Comparison of ENCODE assay signal across 20 cellular contexts in genomic region chr20:50715694-50716093, GRCh38. TPM values are rescaled to one million over a fixed set of nuclear protein-coding genes. Genes with fewer than 3 reads are reported as not detected.
"Had no signal": no experiment of that assay in that cellular context is flagged by ENCODE, and none has a peak within 500 bp of the region (broad histone marks: within the 10 kb centered on the region; RNA-seq: fewer than 3 reads in every experiment).

No MANE protein-coding gene starts in this region.

- H3K9me3 ChIP-seq: body of pancreas, gastrocnemius medialis, suprapubic skin, transverse colon had no signal

- H3K4me1 ChIP-seq: suprapubic skin, transverse colon had no signal

- H3K36me3 ChIP-seq: gastrocnemius medialis, suprapubic skin, transverse colon had no signal

- H3K27me3 ChIP-seq: body of pancreas, gastrocnemius medialis, suprapubic skin, transverse colon had no signal

- ATAC-seq: activated CD8-positive, alpha-beta memory T cell treated with anti-CD3 and anti-CD28 coated beads, Interleukin-2, amount 10 ng/mL, durations not matched to agents 7 days and 5 days; body of pancreas; gastrocnemius medialis; left lobe of liver; stimulated activated naive CD8-positive, alpha-beta T cell treated with anti-CD3 and anti-CD28 coated beads, Interleukin-15, amount 100 ng/mL, for 72 hours had no signal

- DNase-seq: activated B cell treated with CpG ODN at 0.5 μM for 24 hours; activated CD4-positive, alpha-beta memory T cell treated with anti-CD3 and anti-CD28 coated beads, Interleukin-2, amount 10 ng/mL, durations not matched to agents 7 days and 5 days; activated CD4-positive, alpha-beta T cell treated with anti-CD3 and anti-CD28 coated beads for 48 hours; activated CD8-positive, alpha-beta memory T cell treated with anti-CD3 and anti-CD28 coated beads, Interleukin-2, amount 10 ng/mL, durations not matched to agents 7 days and 5 days; activated naive CD4-positive, alpha-beta T cell treated with anti-CD3 and anti-CD28 coated beads for 36 hours; body of pancreas; central memory CD4-positive, alpha-beta T cell; erythroblast; gastrocnemius medialis; kidney; stimulated activated CD4-positive, alpha-beta T cell treated with anti-CD3 and anti-CD28 coated beads, Interleukin-15, amount 100 ng/mL, for 24 hours; stimulated activated CD4-positive, alpha-beta T cell treated with anti-CD3 and anti-CD28 coated beads, Interleukin-2, amount 100 ng/mL, for 48 hours; stimulated activated naive CD8-positive, alpha-beta T cell treated with anti-CD3 and anti-CD28 coated beads, Interleukin-15, amount 100 ng/mL, for 72 hours; transverse colon had no signal

- H3K27ac ChIP-seq: body of pancreas, gastrocnemius medialis, skin epidermis, suprapubic skin, transverse colon had no signal

- H3K4me3 ChIP-seq: body of pancreas, gastrocnemius medialis, skin epidermis, suprapubic skin, transverse colon had no signal

RNA-seq across cellular contexts. Expression of gene RIPOR3, which starts 24.4 kb away (rescaled TPM):
- total RNA-seq: activated B cell treated with CpG ODN at 0.5 μM for 24 hours; activated CD4-positive, alpha-beta memory T cell treated with anti-CD3 and anti-CD28 coated beads, Interleukin-2, amount 10 ng/mL, durations not matched to agents 7 days and 5 days; activated CD8-positive, alpha-beta memory T cell treated with anti-CD3 and anti-CD28 coated beads, Interleukin-2, amount 10 ng/mL, durations not matched to agents 7 days and 5 days; activated naive CD4-positive, alpha-beta T cell treated with anti-CD3 and anti-CD28 coated beads for 36 hours; activated T-helper 2 cell treated with anti-CD3 and anti-CD28 coated beads, Interferon-gamma antibody, Interleukin-2, Interleukin-4, amounts not matched to agents 10 μg/mL and 5 μg/mL and 100 μg/mL, durations not matched to agents 14 hours and 24 hours and 36 hours; T-helper 2 cell treated with Interferon-gamma antibody and Interleukin-4, amounts not matched to agents 100 ng/mL and 5 ng/mL, for 36 hours had no signal
- polyA plus RNA-seq: neural cell had no signal
